8 cellular contexts compared by ENCODE assay signal in genomic region chr9:128321879-128322341, GRCh38. TPM values are rescaled to one million over a fixed set of nuclear protein-coding genes. Genes with fewer than 3 reads are reported as not detected.
DNase-seq lines count a peak whose midpoint lies in the region; ATAC-seq, FAIRE-seq and TF ChIP-seq lines count a peak whose summit lies in the region.

No MANE protein-coding gene starts in this region.

- peaks cover 8% of the 10 kb centered on the region for H3K4me1 Mint-ChIP-seq in T-helper 2 cell treated with Interferon-gamma antibody and Interleukin-4, amounts not matched to agents 5 μg/mL and 100 μg/mL, for 36 hours (ENCODE audit: low read depth)

- H3K4me3 ChIP-seq in brain microvascular endothelial cell (ENCODE audit: low read depth, low read length): peak overlapping the region; percentile 93
- H3K4me3 ChIP-seq in mucosa of descending colon: peak overlapping the region; percentile 87

- in situ Hi-C loops in brain microvascular endothelial cell (cut with HindIII; ENCODE audit: low pct_ligation_motif_present, low sequenced_read_pairs): no loop called here

- peaks cover 3% of the 10 kb centered on the region for H3K36me3 Mint-ChIP-seq in T-helper 2 cell treated with Interferon-gamma antibody and Interleukin-4, amounts not matched to agents 5 μg/mL and 100 μg/mL, for 36 hours (ENCODE audit: low read depth)

- peaks cover 35% of the 10 kb centered on the region for H3K36me3 ChIP-seq in brain microvascular endothelial cell (replicated peaks)
- peaks cover 7% of the 10 kb centered on the region for H3K36me3 ChIP-seq in mucosa of descending colon (ENCODE audit: low read depth)

- H3K27ac Mint-ChIP-seq in T-helper 2 cell treated with Interferon-gamma antibody and Interleukin-4, amounts not matched to agents 5 μg/mL and 100 μg/mL, for 36 hours: peak overlapping the region; percentile 96

- no peaks in the 10 kb centered on the region for H3K9me3 Mint-ChIP-seq in T-helper 2 cell treated with Interferon-gamma antibody and Interleukin-4, amounts not matched to agents 5 μg/mL and 100 μg/mL, for 36 hours

- FAIRE-seq in GM12892 (lab: Jason Lieb, UNC): no peak

- no peak for DNase-seq in T-helper 2 cell treated with Interferon-gamma antibody and Interleukin-4, amounts not matched to agents 5 μg/mL and 100 μg/mL, for 36 hours (ENCODE audit: low spot score)
- no peak for DNase-seq in T-helper 2 cell
- no peak for DNase-seq in brain microvascular endothelial cell
- no peak for DNase-seq in mucosa of descending colon
- no peak for DNase-seq in hippocampal formation (lab: John Stamatoyannopoulos, UW)
- no peak for DNase-seq in GM12892 (ENCODE audit: insufficient read length)
- DNase-seq in putamen (ENCODE audit: low spot score): no peak

- ATAC-seq in HG03378 (IDR thresholded peaks at IDR 0.05; ENCODE audit: unreplicated experiment) (peak; percentile 15), mucosa of descending colon (peak; percentile 5)

- H3K27me3 Mint-ChIP-seq in T-helper 2 cell treated with Interferon-gamma antibody and Interleukin-4, amounts not matched to agents 5 μg/mL and 100 μg/mL, for 36 hours (ENCODE audit: low read depth): no peaks in the 10 kb centered on the region

- peak overlapping the region; percentile 88 for H3K27ac ChIP-seq in brain microvascular endothelial cell

- no peak for TF ChIP-seq POLR2A in GM12892 (IDR thresholded peaks at IDR 0.05; ENCODE audit: low read depth, low read length)

- H3K9me3 ChIP-seq in mucosa of descending colon: no peaks in the 10 kb centered on the region

- TF ChIP-seq CTCF in brain microvascular endothelial cell (IDR thresholded peaks at IDR 0.05; ENCODE audit: low read depth, low read length, missing control alignments) (no peak), mucosa of descending colon (IDR thresholded peaks at IDR 0.05) (no peak)

- H3K4me3 Mint-ChIP-seq in T-helper 2 cell treated with Interferon-gamma antibody and Interleukin-4, amounts not matched to agents 5 μg/mL and 100 μg/mL, for 36 hours: peak overlapping the region; percentile 90

- H3K4me1 ChIP-seq in mucosa of descending colon (ENCODE audit: low read depth): peaks cover 15% of the 10 kb centered on the region

- intact Hi-C loops in mucosa of descending colon (cut with DNase I, micrococcal nuclease): no loop called here

- H3K27me3 ChIP-seq in brain microvascular endothelial cell (replicated peaks): no peaks in the 10 kb centered on the region

RNA-seq across cellular contexts. Expression of gene TRUB2, which starts 0.3 kb away (rescaled TPM):
- total RNA-seq in mucosa of descending colon: 10 to 100 TPM; 18.8 to 27.5 (median 24.3) TPM
- polyA plus RNA-seq in GM12892 (2012; ENCODE audit: missing spikeins): 24.5 TPM

RNA-seq across cellular contexts. Expression of gene COQ4, which starts 0.7 kb away (rescaled TPM):
- total RNA-seq in mucosa of descending colon: 10 to 100 TPM; 43.2 to 63.9 (median 59.1) TPM
- polyA plus RNA-seq in GM12892 (2012; ENCODE audit: missing spikeins): 24.3 TPM

RNA-seq across cellular contexts. Expression of gene SLC27A4, which starts 18.4 kb away (rescaled TPM):
- 10 to 100 TPM; 36.5 to 46.8 (median 39.9) TPM for total RNA-seq in mucosa of descending colon
- polyA plus RNA-seq in GM12892 (2012; ENCODE audit: missing spikeins): 2.8 TPM

RNA-seq across cellular contexts. Expression of gene SWI5, which starts 45.8 kb away (rescaled TPM):
- 10 to 100 TPM; 10.6 to 13.8 (median 11.5) TPM for total RNA-seq in mucosa of descending colon
- 21.3 TPM for polyA plus RNA-seq in GM12892 (2012; ENCODE audit: missing spikeins)

RNA-seq across cellular contexts. Expression of gene GOLGA2, which starts 46.1 kb away (rescaled TPM):
- 100 to 1,000 TPM in 1 of 3 donors, 10 to 100 TPM in 2; 90.3 to 118 (median 96.5) TPM for total RNA-seq in mucosa of descending colon
- polyA plus RNA-seq in GM12892 (2012; ENCODE audit: missing spikeins): 21.9 TPM
